In the genomic region with DNA sequence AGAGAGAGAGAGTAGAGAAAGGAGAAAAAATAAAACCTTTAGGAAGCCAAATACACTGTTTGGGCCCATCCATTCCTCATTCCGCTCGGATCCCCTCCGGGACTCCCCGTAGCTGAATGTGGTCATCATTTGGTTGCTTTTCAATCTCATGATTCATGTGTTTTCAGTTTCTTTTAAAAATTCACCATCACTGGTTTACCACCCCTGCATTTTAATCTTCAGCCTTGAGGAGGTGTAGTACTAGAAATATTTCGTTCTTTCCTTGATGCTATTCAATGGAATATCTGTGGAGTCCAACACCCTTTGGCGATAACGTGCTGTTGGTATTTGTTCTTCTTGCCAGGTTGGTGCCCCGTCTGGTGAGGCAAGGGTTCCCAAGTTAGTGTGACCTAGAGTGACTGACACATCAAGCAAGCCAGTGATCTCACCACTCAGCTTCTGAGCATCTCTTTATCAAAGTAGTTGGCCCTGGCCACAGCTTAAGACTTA, we compare ENCODE assay signal across 8 cellular contexts.
DNase-seq lines count a peak whose midpoint lies in the region; ATAC-seq and TF ChIP-seq lines count a peak whose summit lies in the region.

No MANE protein-coding gene starts in this region.

- TF ChIP-seq POLR2A in GM19193 (IDR thresholded peaks at IDR 0.05; ENCODE audit: extremely low read depth, insufficient read depth, insufficient read length): peak; percentile 26

- H3K4me1 Mint-ChIP-seq in activated CD8-positive, alpha-beta memory T cell treated with anti-CD3 and anti-CD28 coated beads, Interleukin-2, amount 10 ng/mL, durations not matched to agents 7 days and 5 days: peaks cover 57% of the 10 kb centered on the region

- no peaks in the 10 kb centered on the region for H3K27me3 ChIP-seq in BE2C

- peak; percentile 20 for ATAC-seq in HG03064 (IDR thresholded peaks at IDR 0.05; ENCODE audit: low read depth, unreplicated experiment)
- peak; percentile 58 for ATAC-seq in activated CD8-positive, alpha-beta memory T cell treated with anti-CD3 and anti-CD28 coated beads, Interleukin-2, amount 10 ng/mL, durations not matched to agents 7 days and 5 days
- ATAC-seq in mucosa of descending colon: peak; percentile 19

- TF ChIP-seq CTCF in mucosa of descending colon (IDR thresholded peaks at IDR 0.05) (no peak), BE2C (IDR thresholded peaks at IDR 0.05; ENCODE audit: low read depth, low read length) (no peak)

- no peaks in the 10 kb centered on the region for H3K9me3 ChIP-seq in mucosa of descending colon
- no peaks in the 10 kb centered on the region for H3K9me3 ChIP-seq in BE2C

- CTCF ChIA-PET in activated CD8-positive, alpha-beta memory T cell treated with anti-CD3 and anti-CD28 coated beads, Interleukin-2, amount 10 ng/mL, durations not matched to agents 7 days and 5 days (lab: Charles Lee): interaction anchor here (0.6 to 3.2 kb wide), 11 partner anchors 29 to 251 kb away, joined by 3 to 22 read pairs (median 4); partner anchors contain the start of genes CEP83 and PLXNC1

- DNase-seq in activated CD8-positive, alpha-beta memory T cell treated with anti-CD3 and anti-CD28 coated beads, Interleukin-2, amount 10 ng/mL, durations not matched to agents 7 days and 5 days: peak; percentile 69
- DNase-seq in mucosa of descending colon (peak in 1 of 3 donors; percentile 12), BE2C (no peak), mesenteric fat pad (ENCODE audit: low spot score) (no peak), NCI-H146 treated with DMSO at 0.1 percent for 48 hours (lab: John Stamatoyannopoulos, UW; ENCODE audit: unreplicated experiment) (no peak), NOMO-1 treated with dmso at 0.1 percent for 144 hours (lab: John Stamatoyannopoulos, UW; ENCODE audit: unreplicated experiment) (no peak)

- H3K36me3 ChIP-seq in mucosa of descending colon (ENCODE audit: low read depth) (no peaks in the 10 kb centered on the region), BE2C (no peaks in the 10 kb centered on the region)

- no peaks in the 10 kb centered on the region for H3K27me3 Mint-ChIP-seq in activated CD8-positive, alpha-beta memory T cell treated with anti-CD3 and anti-CD28 coated beads, Interleukin-2, amount 10 ng/mL, durations not matched to agents 7 days and 5 days

- peaks cover 2% of the 10 kb centered on the region for H3K9me3 Mint-ChIP-seq in activated CD8-positive, alpha-beta memory T cell treated with anti-CD3 and anti-CD28 coated beads, Interleukin-2, amount 10 ng/mL, durations not matched to agents 7 days and 5 days (ENCODE audit: low read depth)

- no peaks in the 10 kb centered on the region for H3K4me1 ChIP-seq in mucosa of descending colon (ENCODE audit: low read depth)
- H3K4me1 ChIP-seq in BE2C: no peaks in the 10 kb centered on the region; the same call in 1 of the 2 replicates

- H3K4me3 Mint-ChIP-seq in activated CD8-positive, alpha-beta memory T cell treated with anti-CD3 and anti-CD28 coated beads, Interleukin-2, amount 10 ng/mL, durations not matched to agents 7 days and 5 days: peak overlapping the region; percentile 70

- no peak overlapping the region for H3K4me3 ChIP-seq in mucosa of descending colon
- no peak overlapping the region for H3K4me3 ChIP-seq in BE2C (ENCODE audit: low read depth, low read length)

- intact Hi-C loops in mucosa of descending colon (cut with DNase I, micrococcal nuclease): no loop called here

- peaks cover 33% of the 10 kb centered on the region for H3K36me3 Mint-ChIP-seq in activated CD8-positive, alpha-beta memory T cell treated with anti-CD3 and anti-CD28 coated beads, Interleukin-2, amount 10 ng/mL, durations not matched to agents 7 days and 5 days

- peak overlapping the region; percentile 94 for H3K27ac Mint-ChIP-seq in activated CD8-positive, alpha-beta memory T cell treated with anti-CD3 and anti-CD28 coated beads, Interleukin-2, amount 10 ng/mL, durations not matched to agents 7 days and 5 days
